In the genomic region with DNA sequence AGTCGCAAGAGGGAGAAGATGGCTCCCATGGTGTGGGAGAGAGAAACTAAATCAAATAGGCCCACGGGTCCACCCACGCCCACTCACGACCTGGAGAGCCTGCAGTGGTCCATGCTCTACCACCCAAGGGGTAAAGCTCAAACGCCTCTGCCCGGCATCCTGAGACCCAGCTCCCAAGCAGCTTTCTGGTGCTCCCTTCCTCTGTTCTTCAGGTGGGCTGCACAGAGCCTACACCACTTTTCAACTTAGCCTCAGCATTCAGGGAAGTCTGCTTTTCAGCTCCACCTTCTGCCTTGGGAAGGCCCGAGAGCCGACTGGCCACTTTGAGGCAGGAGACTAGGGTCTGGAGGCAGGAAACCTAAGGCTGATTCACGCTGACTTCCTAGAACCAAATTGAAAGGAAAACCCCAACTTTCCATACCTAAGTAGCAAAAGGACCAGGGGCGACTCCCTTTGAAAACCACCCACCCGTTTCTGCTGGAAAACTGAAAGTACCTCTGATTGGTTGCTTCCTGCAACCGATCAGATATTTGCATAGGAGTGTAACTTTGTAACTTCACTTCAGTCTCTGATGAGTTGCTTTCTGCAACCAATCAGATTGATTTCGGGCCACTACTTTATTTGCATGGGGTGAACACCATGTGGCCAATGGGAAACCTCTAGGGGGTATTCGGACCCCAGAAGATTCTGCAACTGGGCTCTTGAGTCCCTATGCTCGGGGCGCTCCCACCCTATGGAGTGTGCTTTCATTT, we compare ENCODE assay signal across 1 cellular context.
TF ChIP-seq lines count a peak whose summit lies in the region.

No MANE protein-coding gene starts in this region.

TF ChIP-seq in HepG2, 621 proteins besides CTCF, POLR2A, EP300 and RAD21 (continues in another document):
- TF ChIP-seq MAF1 (CRISPR knock-in tag; IDR thresholded peaks at IDR 0.05; ENCODE audit: borderline replicate concordance) (peak; percentile 17; the same call in 1 of the 2 replicates), ZSCAN25 (CRISPR knock-in tag; IDR thresholded peaks at IDR 0.05) (peak; percentile 40; the same call in 1 of the 2 replicates), MXI1 (IDR thresholded peaks at IDR 0.05; ENCODE audit: borderline replicate concordance, low read depth, low read length) (no peak), NONO (IDR thresholded peaks at IDR 0.05) (no peak), NONO (CRISPR knock-in tag; conservative IDR thresholded peaks at IDR 0.05) (0 out of 2 replicates have a peak, but pooled peaks have one; percentile 32), ZNF33B (CRISPR knock-in tag; IDR thresholded peaks at IDR 0.05) (0 out of 2 replicates have a peak, but pooled peaks have one; percentile 53), PAWR (CRISPR knock-in tag; IDR thresholded peaks at IDR 0.05; ENCODE audit: borderline replicate concordance) (no peak), SPEN (CRISPR knock-in tag; IDR thresholded peaks at IDR 0.05; ENCODE audit: low read depth) (peak; percentile 26; the same call in 1 of the 2 replicates), FOXC1 (CRISPR knock-in tag; IDR thresholded peaks at IDR 0.05; ENCODE audit: borderline replicate concordance) (0 out of 2 replicates have a peak, but pooled peaks have one; percentile 27), ZNF614 (CRISPR knock-in tag; IDR thresholded peaks at IDR 0.05; ENCODE audit: borderline replicate concordance) (no peak), HMG20B (CRISPR knock-in tag; conservative IDR thresholded peaks at IDR 0.05) (no peak), XRCC5 (optimal IDR thresholded peaks at IDR 0.05; ENCODE audit: low read length) (peak; percentile 19), PHF8 (CRISPR knock-in tag; IDR thresholded peaks at IDR 0.05) (peak; percentile 80), NFYC (CRISPR knock-in tag; IDR thresholded peaks at IDR 0.05) (peak; percentile 37), NFYB (CRISPR knock-in tag; IDR thresholded peaks at IDR 0.05) (peak; percentile 46; the same call in 1 of the 2 replicates), MTA1 (CRISPR knock-in tag; IDR thresholded peaks at IDR 0.05; ENCODE audit: borderline replicate concordance) (0 out of 2 replicates have a peak, but pooled peaks have one; percentile 33), ZFY (CRISPR knock-in tag; IDR thresholded peaks at IDR 0.05) (peak; percentile 41), ZNF556 (CRISPR knock-in tag; IDR thresholded peaks at IDR 0.05; ENCODE audit: borderline replicate concordance) (0 out of 2 replicates have a peak, but pooled peaks have one; percentile 11), NBN (conservative IDR thresholded peaks at IDR 0.05) (no peak), SALL1 (CRISPR knock-in tag; IDR thresholded peaks at IDR 0.05) (peak; percentile 34; the same call in 1 of the 2 replicates), DMAP1 (CRISPR knock-in tag; IDR thresholded peaks at IDR 0.05) (peak; percentile 58; the same call in 1 of the 2 replicates), ZNF234 (CRISPR knock-in tag; conservative IDR thresholded peaks at IDR 0.05) (peak; percentile 70; the same call in 1 of the 2 replicates), SP140L (CRISPR knock-in tag; IDR thresholded peaks at IDR 0.05; ENCODE audit: borderline replicate concordance) (no peak), CREM (IDR thresholded peaks at IDR 0.05) (no peak), CREM (CRISPR knock-in tag; IDR thresholded peaks at IDR 0.05) (no peak), ZFAT (CRISPR knock-in tag; conservative IDR thresholded peaks at IDR 0.05) (no peak), POLR2G (IDR thresholded peaks at IDR 0.05; ENCODE audit: low read depth, low read length) (0 out of 2 replicates have a peak, but pooled peaks have one; percentile 27)
- TF ChIP-seq, protein P1, sequence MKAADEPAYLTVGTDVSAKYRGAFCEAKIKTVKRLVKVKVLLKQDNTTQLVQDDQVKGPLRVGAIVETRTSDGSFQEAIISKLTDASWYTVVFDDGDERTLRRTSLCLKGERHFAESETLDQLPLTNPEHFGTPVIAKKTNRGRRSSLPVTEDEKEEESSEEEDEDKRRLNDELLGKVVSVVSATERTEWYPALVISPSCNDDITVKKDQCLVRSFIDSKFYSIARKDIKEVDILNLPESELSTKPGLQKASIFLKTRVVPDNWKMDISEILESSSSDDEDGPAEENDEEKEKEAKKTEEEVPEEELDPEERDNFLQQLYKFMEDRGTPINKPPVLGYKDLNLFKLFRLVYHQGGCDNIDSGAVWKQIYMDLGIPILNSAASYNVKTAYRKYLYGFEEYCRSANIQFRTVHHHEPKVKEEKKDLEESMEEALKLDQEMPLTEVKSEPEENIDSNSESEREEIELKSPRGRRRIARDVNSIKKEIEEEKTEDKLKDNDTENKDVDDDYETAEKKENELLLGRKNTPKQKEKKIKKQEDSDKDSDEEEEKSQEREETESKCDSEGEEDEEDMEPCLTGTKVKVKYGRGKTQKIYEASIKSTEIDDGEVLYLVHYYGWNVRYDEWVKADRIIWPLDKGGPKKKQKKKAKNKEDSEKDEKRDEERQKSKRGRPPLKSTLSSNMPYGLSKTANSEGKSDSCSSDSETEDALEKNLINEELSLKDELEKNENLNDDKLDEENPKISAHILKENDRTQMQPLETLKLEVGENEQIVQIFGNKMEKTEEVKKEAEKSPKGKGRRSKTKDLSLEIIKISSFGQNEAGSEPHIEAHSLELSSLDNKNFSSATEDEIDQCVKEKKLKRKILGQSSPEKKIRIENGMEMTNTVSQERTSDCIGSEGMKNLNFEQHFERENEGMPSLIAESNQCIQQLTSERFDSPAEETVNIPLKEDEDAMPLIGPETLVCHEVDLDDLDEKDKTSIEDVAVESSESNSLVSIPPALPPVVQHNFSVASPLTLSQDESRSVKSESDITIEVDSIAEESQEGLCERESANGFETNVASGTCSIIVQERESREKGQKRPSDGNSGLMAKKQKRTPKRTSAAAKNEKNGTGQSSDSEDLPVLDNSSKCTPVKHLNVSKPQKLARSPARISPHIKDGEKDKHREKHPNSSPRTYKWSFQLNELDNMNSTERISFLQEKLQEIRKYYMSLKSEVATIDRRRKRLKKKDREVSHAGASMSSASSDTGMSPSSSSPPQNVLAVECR (CRISPR knock-in tag; IDR thresholded peaks at IDR 0.05; ENCODE audit: borderline replicate concordance): peak; percentile 42
- TF ChIP-seq, protein P2, sequence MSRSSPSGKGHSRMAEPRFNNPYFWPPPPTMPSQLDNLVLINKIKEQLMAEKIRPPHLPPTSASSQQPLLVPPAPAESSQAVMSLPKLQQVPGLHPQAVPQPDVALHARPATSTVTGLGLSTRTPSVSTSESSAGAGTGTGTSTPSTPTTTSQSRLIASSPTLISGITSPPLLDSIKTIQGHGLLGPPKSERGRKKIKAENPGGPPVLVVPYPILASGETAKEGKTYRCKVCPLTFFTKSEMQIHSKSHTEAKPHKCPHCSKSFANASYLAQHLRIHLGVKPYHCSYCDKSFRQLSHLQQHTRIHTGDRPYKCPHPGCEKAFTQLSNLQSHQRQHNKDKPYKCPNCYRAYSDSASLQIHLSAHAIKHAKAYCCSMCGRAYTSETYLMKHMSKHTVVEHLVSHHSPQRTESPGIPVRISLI (CRISPR knock-in tag; IDR thresholded peaks at IDR 0.05; ENCODE audit: borderline replicate concordance): no peak
- TF ChIP-seq, protein P3, sequence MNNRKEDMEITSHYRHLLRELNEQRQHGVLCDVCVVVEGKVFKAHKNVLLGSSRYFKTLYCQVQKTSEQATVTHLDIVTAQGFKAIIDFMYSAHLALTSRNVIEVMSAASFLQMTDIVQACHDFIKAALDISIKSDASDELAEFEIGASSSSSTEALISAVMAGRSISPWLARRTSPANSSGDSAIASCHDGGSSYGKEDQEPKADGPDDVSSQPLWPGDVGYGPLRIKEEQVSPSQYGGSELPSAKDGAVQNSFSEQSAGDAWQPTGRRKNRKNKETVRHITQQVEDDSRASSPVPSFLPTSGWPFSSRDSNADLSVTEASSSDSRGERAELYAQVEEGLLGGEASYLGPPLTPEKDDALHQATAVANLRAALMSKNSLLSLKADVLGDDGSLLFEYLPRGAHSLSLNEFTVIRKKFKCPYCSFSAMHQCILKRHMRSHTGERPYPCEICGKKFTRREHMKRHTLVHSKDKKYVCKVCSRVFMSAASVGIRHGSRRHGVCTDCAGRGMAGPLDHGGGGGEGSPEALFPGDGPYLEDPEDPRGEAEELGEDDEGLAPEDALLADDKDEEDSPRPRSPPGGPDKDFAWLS (CRISPR knock-in tag; IDR thresholded peaks at IDR 0.05; ENCODE audit: borderline replicate concordance): no peak
- TF ChIP-seq, protein P4, sequence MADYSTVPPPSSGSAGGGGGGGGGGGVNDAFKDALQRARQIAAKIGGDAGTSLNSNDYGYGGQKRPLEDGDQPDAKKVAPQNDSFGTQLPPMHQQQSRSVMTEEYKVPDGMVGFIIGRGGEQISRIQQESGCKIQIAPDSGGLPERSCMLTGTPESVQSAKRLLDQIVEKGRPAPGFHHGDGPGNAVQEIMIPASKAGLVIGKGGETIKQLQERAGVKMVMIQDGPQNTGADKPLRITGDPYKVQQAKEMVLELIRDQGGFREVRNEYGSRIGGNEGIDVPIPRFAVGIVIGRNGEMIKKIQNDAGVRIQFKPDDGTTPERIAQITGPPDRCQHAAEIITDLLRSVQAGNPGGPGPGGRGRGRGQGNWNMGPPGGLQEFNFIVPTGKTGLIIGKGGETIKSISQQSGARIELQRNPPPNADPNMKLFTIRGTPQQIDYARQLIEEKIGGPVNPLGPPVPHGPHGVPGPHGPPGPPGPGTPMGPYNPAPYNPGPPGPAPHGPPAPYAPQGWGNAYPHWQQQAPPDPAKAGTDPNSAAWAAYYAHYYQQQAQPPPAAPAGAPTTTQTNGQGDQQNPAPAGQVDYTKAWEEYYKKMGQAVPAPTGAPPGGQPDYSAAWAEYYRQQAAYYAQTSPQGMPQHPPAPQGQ (CRISPR knock-in tag; IDR thresholded peaks at IDR 0.05; ENCODE audit: borderline replicate concordance): no peak
- TF ChIP-seq, protein P5, sequence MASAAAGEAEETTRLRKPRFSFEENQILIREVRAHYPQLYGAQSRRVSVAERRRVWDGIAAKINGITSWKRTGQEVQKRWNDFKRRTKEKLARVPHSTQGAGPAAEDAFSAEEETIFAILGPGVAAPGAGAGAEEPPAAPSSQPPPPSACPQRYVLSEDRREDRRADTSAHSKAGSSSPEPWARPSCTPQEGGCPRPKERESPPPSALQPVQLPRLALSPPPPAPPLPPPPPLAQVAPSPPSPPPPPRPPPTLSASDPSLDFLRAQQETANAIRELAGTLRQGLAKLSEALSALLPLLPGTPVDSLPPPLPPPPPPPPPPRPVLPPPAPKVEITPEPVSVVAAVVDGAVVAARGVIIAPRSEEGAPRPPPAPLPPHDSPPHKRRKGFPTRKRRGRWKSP (CRISPR knock-in tag; IDR thresholded peaks at IDR 0.05): no peak
- TF ChIP-seq, protein P6, sequence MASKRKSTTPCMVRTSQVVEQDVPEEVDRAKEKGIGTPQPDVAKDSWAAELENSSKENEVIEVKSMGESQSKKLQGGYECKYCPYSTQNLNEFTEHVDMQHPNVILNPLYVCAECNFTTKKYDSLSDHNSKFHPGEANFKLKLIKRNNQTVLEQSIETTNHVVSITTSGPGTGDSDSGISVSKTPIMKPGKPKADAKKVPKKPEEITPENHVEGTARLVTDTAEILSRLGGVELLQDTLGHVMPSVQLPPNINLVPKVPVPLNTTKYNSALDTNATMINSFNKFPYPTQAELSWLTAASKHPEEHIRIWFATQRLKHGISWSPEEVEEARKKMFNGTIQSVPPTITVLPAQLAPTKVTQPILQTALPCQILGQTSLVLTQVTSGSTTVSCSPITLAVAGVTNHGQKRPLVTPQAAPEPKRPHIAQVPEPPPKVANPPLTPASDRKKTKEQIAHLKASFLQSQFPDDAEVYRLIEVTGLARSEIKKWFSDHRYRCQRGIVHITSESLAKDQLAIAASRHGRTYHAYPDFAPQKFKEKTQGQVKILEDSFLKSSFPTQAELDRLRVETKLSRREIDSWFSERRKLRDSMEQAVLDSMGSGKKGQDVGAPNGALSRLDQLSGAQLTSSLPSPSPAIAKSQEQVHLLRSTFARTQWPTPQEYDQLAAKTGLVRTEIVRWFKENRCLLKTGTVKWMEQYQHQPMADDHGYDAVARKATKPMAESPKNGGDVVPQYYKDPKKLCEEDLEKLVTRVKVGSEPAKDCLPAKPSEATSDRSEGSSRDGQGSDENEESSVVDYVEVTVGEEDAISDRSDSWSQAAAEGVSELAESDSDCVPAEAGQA (IDR thresholded peaks at IDR 0.05; ENCODE audit: low read depth): no peak
- TF ChIP-seq, protein P6 (CRISPR knock-in tag; IDR thresholded peaks at IDR 0.05; ENCODE audit: borderline replicate concordance): no peak
- TF ChIP-seq, protein P7, sequence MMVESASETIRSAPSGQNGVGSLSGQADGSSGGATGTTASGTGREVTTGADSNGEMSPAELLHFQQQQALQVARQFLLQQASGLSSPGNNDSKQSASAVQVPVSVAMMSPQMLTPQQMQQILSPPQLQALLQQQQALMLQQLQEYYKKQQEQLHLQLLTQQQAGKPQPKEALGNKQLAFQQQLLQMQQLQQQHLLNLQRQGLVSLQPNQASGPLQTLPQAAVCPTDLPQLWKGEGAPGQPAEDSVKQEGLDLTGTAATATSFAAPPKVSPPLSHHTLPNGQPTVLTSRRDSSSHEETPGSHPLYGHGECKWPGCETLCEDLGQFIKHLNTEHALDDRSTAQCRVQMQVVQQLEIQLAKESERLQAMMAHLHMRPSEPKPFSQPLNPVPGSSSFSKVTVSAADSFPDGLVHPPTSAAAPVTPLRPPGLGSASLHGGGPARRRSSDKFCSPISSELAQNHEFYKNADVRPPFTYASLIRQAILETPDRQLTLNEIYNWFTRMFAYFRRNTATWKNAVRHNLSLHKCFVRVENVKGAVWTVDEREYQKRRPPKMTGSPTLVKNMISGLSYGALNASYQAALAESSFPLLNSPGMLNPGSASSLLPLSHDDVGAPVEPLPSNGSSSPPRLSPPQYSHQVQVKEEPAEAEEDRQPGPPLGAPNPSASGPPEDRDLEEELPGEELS (CRISPR knock-in tag; IDR thresholded peaks at IDR 0.05): 0 out of 2 replicates have a peak, but pooled peaks have one; percentile 23
- TF ChIP-seq, protein P8, sequence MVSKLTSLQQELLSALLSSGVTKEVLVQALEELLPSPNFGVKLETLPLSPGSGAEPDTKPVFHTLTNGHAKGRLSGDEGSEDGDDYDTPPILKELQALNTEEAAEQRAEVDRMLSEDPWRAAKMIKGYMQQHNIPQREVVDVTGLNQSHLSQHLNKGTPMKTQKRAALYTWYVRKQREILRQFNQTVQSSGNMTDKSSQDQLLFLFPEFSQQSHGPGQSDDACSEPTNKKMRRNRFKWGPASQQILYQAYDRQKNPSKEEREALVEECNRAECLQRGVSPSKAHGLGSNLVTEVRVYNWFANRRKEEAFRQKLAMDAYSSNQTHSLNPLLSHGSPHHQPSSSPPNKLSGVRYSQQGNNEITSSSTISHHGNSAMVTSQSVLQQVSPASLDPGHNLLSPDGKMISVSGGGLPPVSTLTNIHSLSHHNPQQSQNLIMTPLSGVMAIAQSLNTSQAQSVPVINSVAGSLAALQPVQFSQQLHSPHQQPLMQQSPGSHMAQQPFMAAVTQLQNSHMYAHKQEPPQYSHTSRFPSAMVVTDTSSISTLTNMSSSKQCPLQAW (CRISPR knock-in tag; IDR thresholded peaks at IDR 0.05): no peak; the same call in 1 of the 2 replicates
